ENCODE assay signal across 23 cellular contexts in the genomic region with DNA sequence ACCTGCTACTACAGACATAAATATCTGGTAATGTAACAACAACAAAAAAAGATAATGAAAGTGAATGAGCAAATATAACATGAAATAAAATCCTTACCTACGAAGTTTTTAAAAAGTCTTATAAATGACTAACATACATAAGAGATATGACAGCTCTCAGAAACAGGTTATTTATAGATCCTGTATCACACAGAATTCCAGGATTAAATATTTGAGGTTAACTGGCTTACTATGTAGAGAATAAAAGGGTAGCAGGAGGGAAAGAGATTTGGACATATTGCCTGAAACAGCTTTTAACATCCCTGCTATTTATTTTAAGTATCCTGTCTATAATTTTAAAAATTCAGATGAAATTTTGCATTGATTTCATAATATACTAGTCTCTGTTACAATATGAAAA.
"Had no signal": no experiment of that assay in that cellular context is flagged by ENCODE, and none has a peak within 500 bp of the region (broad histone marks: within the 10 kb centered on the region; RNA-seq: fewer than 3 reads in every experiment).

No MANE protein-coding gene starts in this region.

- FAIRE-seq: frontal cortex, kidney had no signal

- ATAC-seq: heart right ventricle; left cardiac atrium; left ventricle myocardium superior; natural killer cell; pancreas; right lobe of liver; stimulated activated naive B cell treated with anti-CD40 and anti-IgM and Interleukin-4, amounts not matched to agents 10 μg/mL and 1 μg/mL and 100 μg/mL, for 72 hours; stimulated activated naive CD8-positive, alpha-beta T cell treated with anti-CD3 and anti-CD28 coated beads, Interleukin-15, amount 100 ng/mL, for 72 hours had no signal

- H3K4me3 Mint-ChIP-seq: natural killer cell; neural crest cell; stimulated activated naive B cell treated with anti-CD40 and anti-IgM and Interleukin-4, amounts not matched to agents 10 μg/mL and 1 μg/mL and 100 μg/mL, for 72 hours; stimulated activated naive CD8-positive, alpha-beta T cell treated with anti-CD3 and anti-CD28 coated beads, Interleukin-15, amount 100 ng/mL, for 72 hours had no signal

- H3K4me3 ChIP-seq: dorsolateral prefrontal cortex, heart right ventricle, lung, pancreas, right lobe of liver, testis, transverse colon had no signal

- H3K27ac ChIP-seq: dorsolateral prefrontal cortex, pancreas, right lobe of liver, testis, transverse colon had no signal

- H3K9me3 ChIP-seq: heart right ventricle, pancreas, right lobe of liver, testis, transverse colon had no signal

- H3K4me1 ChIP-seq: testis had no signal

- H3K9me3 Mint-ChIP-seq: natural killer cell; neural crest cell; stimulated activated naive B cell treated with anti-CD40 and anti-IgM and Interleukin-4, amounts not matched to agents 10 μg/mL and 1 μg/mL and 100 μg/mL, for 72 hours; stimulated activated naive CD8-positive, alpha-beta T cell treated with anti-CD3 and anti-CD28 coated beads, Interleukin-15, amount 100 ng/mL, for 72 hours had no signal

- H3K27me3 Mint-ChIP-seq: progenitor cell of endocrine pancreas; stimulated activated naive B cell treated with anti-CD40 and anti-IgM and Interleukin-4, amounts not matched to agents 10 μg/mL and 1 μg/mL and 100 μg/mL, for 72 hours; stimulated activated naive CD8-positive, alpha-beta T cell treated with anti-CD3 and anti-CD28 coated beads, Interleukin-15, amount 100 ng/mL, for 72 hours had no signal

- H3K27ac Mint-ChIP-seq: natural killer cell; progenitor cell of endocrine pancreas; stimulated activated naive B cell treated with anti-CD40 and anti-IgM and Interleukin-4, amounts not matched to agents 10 μg/mL and 1 μg/mL and 100 μg/mL, for 72 hours; stimulated activated naive CD8-positive, alpha-beta T cell treated with anti-CD3 and anti-CD28 coated beads, Interleukin-15, amount 100 ng/mL, for 72 hours had no signal

- DNase-seq: central memory CD4-positive, alpha-beta T cell; cortex of kidney; dorsolateral prefrontal cortex; effector CD8-positive, alpha-beta T cell; heart right ventricle; kidney; left cardiac atrium; left ventricle myocardium superior; mesenchymal stem cell; natural killer cell; pancreas; retina; right lobe of liver; stimulated activated CD4-positive, alpha-beta T cell treated with anti-CD3 and anti-CD28 coated beads, Interleukin-2, amount 100 ng/mL, for 24 hours; stimulated activated CD4-positive, alpha-beta T cell treated with anti-CD3 and anti-CD28 coated beads, Interleukin-4, amount 100 ng/mL, for 4 hours; stimulated activated naive B cell treated with anti-CD40 and anti-IgM and Interleukin-4, amounts not matched to agents 10 μg/mL and 1 μg/mL and 100 μg/mL, for 72 hours; stimulated activated naive CD8-positive, alpha-beta T cell treated with anti-CD3 and anti-CD28 coated beads, Interleukin-15, amount 100 ng/mL, for 72 hours; testis; transverse colon had no signal

- H3K4me1 Mint-ChIP-seq: neural crest cell had no signal

- H3K27me3 ChIP-seq: dorsolateral prefrontal cortex, heart right ventricle, pancreas, right lobe of liver, testis, transverse colon had no signal
